ENCODE assay signal across 1 cellular context in genomic region chr11:1922411-1923113, GRCh38.
TF ChIP-seq lines count a peak whose summit lies in the region.

No MANE protein-coding gene starts in this region.

TF ChIP-seq in WTC11, 78 proteins besides CTCF, POLR2A, EP300 and RAD21 (continued from another document):
- TF ChIP-seq USF2 (CRISPR knock-in tag; IDR thresholded peaks at IDR 0.05) = no peak
- TF ChIP-seq NR3C1 (CRISPR knock-in tag; conservative IDR thresholded peaks at IDR 0.05; ENCODE audit: low read depth) = no peak
- no peak for TF ChIP-seq ATF3 (CRISPR knock-in tag; conservative IDR thresholded peaks at IDR 0.05)
- TF ChIP-seq CDX4 (CRISPR knock-in tag; IDR thresholded peaks at IDR 0.05; ENCODE audit: borderline replicate concordance) = no peak
- no peak for TF ChIP-seq ZNF232 (CRISPR knock-in tag; IDR thresholded peaks at IDR 0.05)
- TF ChIP-seq PRDM15 (CRISPR knock-in tag; IDR thresholded peaks at IDR 0.05) = no peak
